Comparison of ENCODE assay signal across 11 cellular contexts in genomic region chr15:90654233-90655124, GRCh38.
DNase-seq lines count a peak whose midpoint lies in the region; ATAC-seq, FAIRE-seq and TF ChIP-seq lines count a peak whose summit lies in the region.
"Had no signal": no experiment of that assay in that cellular context is flagged by ENCODE, and none has a peak within 500 bp of the region (broad histone marks: within the 10 kb centered on the region; RNA-seq: fewer than 3 reads in every experiment).

No MANE protein-coding gene starts in this region.

- dilution Hi-C loops in IMR-90 (cut with HindIII; ENCODE audit: low sequenced_read_pairs, unreplicated experiment) = no loop called here

- H2BK20ac ChIP-seq in IMR-90 (ENCODE audit: low read depth, low read length) = peak overlapping the region; percentile 69; the same call in 1 of the 2 replicates

- H3K79me1 ChIP-seq in IMR-90 (ENCODE audit: low read depth in 1 of 2, low read length in 2 of 2) = no peaks in the 10 kb centered on the region

- CTCF ChIA-PET in activated CD4-positive, alpha-beta T cell treated with anti-CD3 and anti-CD28 coated beads, Interleukin-2, amount 10 ng/mL, durations not matched to agents 7 days and 5 days (lab: Charles Lee) = interaction anchor here (0.5 to 3.5 kb wide), 6 partner anchors 15 to 479 kb away, joined by 3 to 24 read pairs (median 4); no protein-coding TSS in a partner anchor
- CTCF ChIA-PET in IMR-90 (lab: Yijun Ruan, JAX) = interaction anchor here (0.5 kb wide), 1 partner anchor 244 kb away, joined by 3 read pairs; no protein-coding TSS in a partner anchor
- CTCF ChIA-PET in GM12878 (lab: Yijun Ruan, JAX) = interaction anchor here (1.3 to 2.8 kb wide), 4 partner anchors 39 to 279 kb away, joined by 3 to 10 read pairs (median 4); no protein-coding TSS in a partner anchor

- H3K79me2 ChIP-seq in GM12878 (ENCODE audit: control insufficient read depth, insufficient read depth, low read length) (peaks cover 9% of the 10 kb centered on the region), osteoblast (ENCODE audit: insufficient read depth, low read length) (no peaks in the 10 kb centered on the region)

- peaks cover 3% of the 10 kb centered on the region for H3K4me1 ChIP-seq in IMR-90 (ENCODE audit: control insufficient read depth, insufficient read depth, low read length)
- peaks cover 45% of the 10 kb centered on the region for H3K4me1 ChIP-seq in GM12878 (ENCODE audit: control insufficient read depth, insufficient read depth, low read length)
- peaks cover 12% of the 10 kb centered on the region for H3K4me1 ChIP-seq in osteoblast (ENCODE audit: insufficient read depth, low read length)

- H4K5ac ChIP-seq in IMR-90 (ENCODE audit: low read depth, low read length) = no peak overlapping the region

- TF ChIP-seq CTCF in IMR-90 (conservative IDR thresholded peaks at IDR 0.05; ENCODE audit: low read depth, low read length) = no peak
- TF ChIP-seq CTCF in GM12878 (IDR thresholded peaks at IDR 0.05 in 2 of 3, conservative IDR thresholded peaks at IDR 0.05 in 1 of 3; ENCODE audit: control insufficient read depth in 2 of 3, extremely low read depth in 1 of 3, insufficient read depth in 1 of 3, low read depth in 3 of 3, low read length in 3 of 3) = no peak
- no peak for TF ChIP-seq CTCF in osteoblast (IDR thresholded peaks at IDR 0.05; ENCODE audit: extremely low read depth, low read depth, low read length)

- no peak overlapping the region; the same call in 1 of the 2 replicates for H3K23ac ChIP-seq in IMR-90 (ENCODE audit: low read depth, low read length)

- no peak for DNase-seq in activated CD4-positive, alpha-beta T cell treated with anti-CD3 and anti-CD28 coated beads, Interleukin-2, amount 10 ng/mL, durations not matched to agents 7 days and 5 days
- no peak for DNase-seq in activated CD4-positive, alpha-beta T cell treated with anti-CD3 and anti-CD28 coated beads, Interleukin-2, amount 50 U/mL, for 4 hours
- no peak for DNase-seq in IMR-90
- DNase-seq in GM12878 (ENCODE audit: low read depth, low spot score) = no peak
- no peak for DNase-seq in osteoblast (ENCODE audit: insufficient read length, low spot score, missing footprints)
- DNase-seq in HCEC 1CT = no peak
- DNase-seq in DMS153 (lab: John Stamatoyannopoulos, UW) = no peak
- DNase-seq: hippocampal formation, NCI-H82 had no signal

- H3K56ac ChIP-seq in IMR-90 (ENCODE audit: extremely low read depth, insufficient read depth, low read length) = no peak overlapping the region

- H2AK5ac ChIP-seq in IMR-90 (ENCODE audit: low read depth, low read length) = no peak overlapping the region

- H4K91ac ChIP-seq in IMR-90 (ENCODE audit: insufficient read depth, low read depth, low read length) = no peak overlapping the region; the same call in 1 of the 2 replicates

- no peak for TF ChIP-seq EP300 in GM12878 (IDR thresholded peaks at IDR 0.05; ENCODE audit: borderline replicate concordance in 1 of 2, control insufficient read depth in 1 of 2, low read depth in 2 of 2, low read length in 2 of 2)

- TF ChIP-seq POLR2A in IMR-90 (IDR thresholded peaks at IDR 0.05; ENCODE audit: low read depth, low read length) (no peak), GM12878 (IDR thresholded peaks at IDR 0.05; ENCODE audit: low read depth, low read length) (no peak)

- POLR2A ChIA-PET in activated CD4-positive, alpha-beta T cell treated with anti-CD3 and anti-CD28 coated beads, Interleukin-2, amount 10 ng/mL, durations not matched to agents 7 days and 5 days (lab: Charles Lee) = no interaction called here
- POLR2A ChIA-PET in IMR-90 (lab: Charles Lee; ENCODE audit: unreplicated experiment) (no interaction called here), GM12878 (lab: Charles Lee) (interaction anchor here (0.6 to 2.1 kb wide), 4 partner anchors 31 to 231 kb away, joined by 3 to 28 read pairs (median 4); no protein-coding TSS in a partner anchor)

- peaks cover 2% of the 10 kb centered on the region for H3K9me3 Mint-ChIP-seq in activated CD4-positive, alpha-beta T cell treated with anti-CD3 and anti-CD28 coated beads, Interleukin-2, amount 10 ng/mL, durations not matched to agents 7 days and 5 days

- BruUV-seq in IMR-90 (replicated peaks; lab: Mats Ljungman, UMichigan) (no TSS peak), GM12878 (replicated peaks; lab: Mats Ljungman, UMichigan) (no TSS peak)

- H4K20me1 ChIP-seq in IMR-90 (ENCODE audit: insufficient read depth, low read length) = no peaks in the 10 kb centered on the region
- H4K20me1 ChIP-seq in GM12878 (ENCODE audit: control insufficient read depth, insufficient read depth) = no peaks in the 10 kb centered on the region
- H4K20me1 ChIP-seq in osteoblast (ENCODE audit: insufficient read depth, low read length) = no peaks in the 10 kb centered on the region

- H3K14ac ChIP-seq in IMR-90 (replicated peaks; ENCODE audit: low read depth, low read length) = no peak overlapping the region

- H2AK9ac ChIP-seq in IMR-90 (replicated peaks; ENCODE audit: low read depth, low read length, poor library complexity) = peak overlapping the region; percentile 31

- H3K27ac ChIP-seq in IMR-90 (ENCODE audit: insufficient read depth, low read length) (no peak overlapping the region), GM12878 (ENCODE audit: control insufficient read depth, insufficient read depth) (peak overlapping the region; percentile 7), osteoblast (ENCODE audit: low read depth, low read length) (no peak overlapping the region)

- no peak overlapping the region for H3K9ac ChIP-seq in IMR-90 (ENCODE audit: low read depth, low read length)
- peak overlapping the region; percentile 5; the same call in 1 of the 2 replicates for H3K9ac ChIP-seq in GM12878 (ENCODE audit: control insufficient read depth, insufficient read depth, low read length)

- no peaks in the 10 kb centered on the region for H3K27me3 ChIP-seq in IMR-90 (ENCODE audit: control insufficient read depth, insufficient read depth, low read length)
- H3K27me3 ChIP-seq in GM12878 (replicated peaks in 1 of 2; ENCODE audit: control insufficient read depth in 2 of 2, insufficient read depth in 2 of 2, low read length in 1 of 2) = no peaks in the 10 kb centered on the region
- H3K27me3 ChIP-seq in osteoblast (ENCODE audit: insufficient read depth, low read length) = no peaks in the 10 kb centered on the region
- H3K27me3 ChIP-seq: upper lobe of left lung had no signal

- H3K4ac ChIP-seq in IMR-90 (ENCODE audit: low read depth, low read length) = peak overlapping the region; percentile 57

- peaks cover 5% of the 10 kb centered on the region for H3K36me3 Mint-ChIP-seq in activated CD4-positive, alpha-beta T cell treated with anti-CD3 and anti-CD28 coated beads, Interleukin-2, amount 10 ng/mL, durations not matched to agents 7 days and 5 days (ENCODE audit: low read depth)

- SMC1A ChIA-PET in GM12878 (lab: Charles Lee; ENCODE audit: uncharacterized antibody, unreplicated experiment) = interaction anchor here (1.0 to 6.9 kb wide), 6 partner anchors 9 to 334 kb away, joined by 3 to 61 read pairs (median 4); no protein-coding TSS in a partner anchor

- peaks cover 65% of the 10 kb centered on the region for H3K4me1 Mint-ChIP-seq in activated CD4-positive, alpha-beta T cell treated with anti-CD3 and anti-CD28 coated beads, Interleukin-2, amount 10 ng/mL, durations not matched to agents 7 days and 5 days

- in situ Hi-C loops in IMR-90 (cut with MboI; ENCODE audit: low sequenced_read_pairs) (no loop called here), GM12878 (cut with MboI) (loop anchor here (5.0 kb wide), 1 partner anchor 38 kb away; no protein-coding TSS in a partner anchor)

- no peaks in the 10 kb centered on the region for H3K9me3 ChIP-seq in IMR-90 (ENCODE audit: control insufficient read depth, insufficient read depth, low read length)
- no peaks in the 10 kb centered on the region; the same call in 2 of the 3 replicates for H3K9me3 ChIP-seq in GM12878 (replicated peaks; ENCODE audit: control insufficient read depth, insufficient read depth, low read length)
- no peaks in the 10 kb centered on the region for H3K9me3 ChIP-seq in osteoblast (ENCODE audit: low read depth, low read length)
- H3K9me3 ChIP-seq: upper lobe of left lung had no signal

- no peak for TF ChIP-seq RAD21 in IMR-90 (IDR thresholded peaks at IDR 0.05; ENCODE audit: low read length)
- no peak for TF ChIP-seq RAD21 in GM12878 (IDR thresholded peaks at IDR 0.05; ENCODE audit: insufficient read depth, low read depth, low read length)

- peaks cover 12% of the 10 kb centered on the region for H3K27me3 Mint-ChIP-seq in activated CD4-positive, alpha-beta T cell treated with anti-CD3 and anti-CD28 coated beads, Interleukin-2, amount 10 ng/mL, durations not matched to agents 7 days and 5 days

- H2AFZ ChIP-seq in IMR-90 (replicated peaks; ENCODE audit: low read length, poor library complexity) (peak overlapping the region; percentile 80), GM12878 (ENCODE audit: control insufficient read depth, low read depth, low read length) (0 out of 2 replicates have a peak overlapping the region, but pooled peaks have one; percentile 13), osteoblast (ENCODE audit: low read length) (peak overlapping the region; percentile 65)

- no peak overlapping the region for H2BK5ac ChIP-seq in IMR-90 (ENCODE audit: low read depth, low read length, poor library complexity, severe bottlenecking)

- ATAC-seq in IMR-90 (ENCODE audit: low read depth) = no peak
- ATAC-seq in GM12878 = no peak
- ATAC-seq in GM19467 (IDR thresholded peaks at IDR 0.05; ENCODE audit: unreplicated experiment) = no peak

- H3K9me1 ChIP-seq in IMR-90 (ENCODE audit: insufficient read depth, low read length) = peaks cover 9% of the 10 kb centered on the region; the same call in 1 of the 2 replicates

- H2BK120ac ChIP-seq in IMR-90 (ENCODE audit: low read depth, low read length) = no peak overlapping the region

- H3K4me3 Mint-ChIP-seq in activated CD4-positive, alpha-beta T cell treated with anti-CD3 and anti-CD28 coated beads, Interleukin-2, amount 10 ng/mL, durations not matched to agents 7 days and 5 days = no peak overlapping the region

- H3K4me3 ChIP-seq in IMR-90 (ENCODE audit: insufficient read depth, low read depth, low read length) (no peak overlapping the region), GM12878 (no peak overlapping the region), osteoblast (ENCODE audit: insufficient read depth, low read length) (no peak overlapping the region)
- H3K4me3 ChIP-seq: upper lobe of left lung had no signal

- H3K4me2 ChIP-seq in IMR-90 (ENCODE audit: low read depth, low read length) (no peak overlapping the region), GM12878 (ENCODE audit: control insufficient read depth, insufficient read depth) (no peak overlapping the region), osteoblast (ENCODE audit: insufficient read depth, low read length) (no peak overlapping the region)

- intact Hi-C loops in IMR-90 (cut with micrococcal nuclease) = no loop called here
- intact Hi-C loops in GM12878 (cut with micrococcal nuclease; ENCODE audit: unreplicated experiment) = loop anchor here (5.0 kb wide), 1 partner anchor 233 kb away; no protein-coding TSS in a partner anchor

- 93% methylated on average over 8 of the region's 12 CpGs; no CpG with 5 or more reads in 1 of the 2 experiments for WGBS in IMR-90 (ENCODE audit: extremely low coverage in 2 of 2, insufficient read length in 1 of 2), 2 experiments
- WGBS in GM12878 (ENCODE audit: insufficient coverage, insufficient replicate concordance, low lambda C conversion rate, missing lambda C conversion rate) = 87% methylated on average over 12 of the region's 12 CpGs

- peak overlapping the region; percentile 62 for H3K27ac Mint-ChIP-seq in activated CD4-positive, alpha-beta T cell treated with anti-CD3 and anti-CD28 coated beads, Interleukin-2, amount 10 ng/mL, durations not matched to agents 7 days and 5 days

- H3K36me3 ChIP-seq in IMR-90 (ENCODE audit: control insufficient read depth, insufficient read depth, low read length) = no peaks in the 10 kb centered on the region
- no peaks in the 10 kb centered on the region; a peak in 1 of 4 replicates for H3K36me3 ChIP-seq in GM12878 (ENCODE audit: control insufficient read depth in 2 of 2, insufficient read depth in 2 of 2, low read length in 1 of 2)
- H3K36me3 ChIP-seq in osteoblast (ENCODE audit: insufficient read depth, low read length) = no peaks in the 10 kb centered on the region
- H3K36me3 ChIP-seq: upper lobe of left lung had no signal

- H2BK15ac ChIP-seq in IMR-90 (ENCODE audit: low read depth, low read length) = no peak overlapping the region

- peak overlapping the region in 1 of 2 experiments; percentile 61; a peak in 1 of 4 replicates for H4K8ac ChIP-seq in IMR-90 (ENCODE audit: low read depth in 2 of 2, low read length in 2 of 2)

- RAD21 ChIA-PET in GM12878 (lab: Charles Lee; ENCODE audit: unreplicated experiment) = interaction anchor here (0.8 to 1.4 kb wide), 5 partner anchors 31 to 231 kb away, joined by 3 to 9 read pairs (median 5); no protein-coding TSS in a partner anchor

- no peak for FAIRE-seq in GM12878 (lab: Jason Lieb, UNC)

- H3K18ac ChIP-seq in IMR-90 (ENCODE audit: low read depth, low read length) = no peak overlapping the region

Comparison
In these comparisons a context has a peak if more than half of its experiments do, and no peak if none do; other contexts are left out.
1. H2AFZ ChIP-seq: peak in every context shown above with its lines; median percentile 80 in IMR-90; 65 in osteoblast; 13 in GM12878.